Comparison of ENCODE assay signal across 33 cellular contexts in genomic region chr1:174150499-174150898, GRCh38. TPM values are rescaled to one million over a fixed set of nuclear protein-coding genes. Genes with fewer than 3 reads are reported as not detected.
DNase-seq lines count a peak whose midpoint lies in the region; ATAC-seq, FAIRE-seq and TF ChIP-seq lines count a peak whose summit lies in the region.
"Had no signal": no experiment of that assay in that cellular context is flagged by ENCODE, and none has a peak within 500 bp of the region (broad histone marks: within the 10 kb centered on the region; RNA-seq: fewer than 3 reads in every experiment).

No MANE protein-coding gene starts in this region.

- no peak overlapping the region for H2BK20ac ChIP-seq in H1 (ENCODE audit: low read length)

- no peak overlapping the region for H3K14ac ChIP-seq in H1 (ENCODE audit: insufficient read length)

- H3K9me3 ChIP-seq in HepG2 (ENCODE audit: low read length): no peaks in the 10 kb centered on the region
- H3K9me3 ChIP-seq in right lobe of liver: no peaks in the 10 kb centered on the region
- 0 out of 2 replicates have a peak, but pooled peaks cover 2% of the 10 kb centered on the region for H3K9me3 ChIP-seq in K562 (replicated peaks; ENCODE audit: control insufficient read depth, insufficient read depth, low read depth, low read length)
- peaks cover 0 to 2% of the 10 kb centered on the region in 2 experiments; a peak in 1 of 4 replicates for H3K9me3 ChIP-seq in H1 (ENCODE audit: insufficient read depth in 2 of 2, low read depth in 1 of 2, low read length in 1 of 2)
- H3K9me3 ChIP-seq: BE2C, Caco-2 had no signal

- H2BK12ac ChIP-seq in H1 (ENCODE audit: low read depth, low read length): no peak overlapping the region

- H3K36me3 ChIP-seq in HepG2 (replicated peaks in 1 of 2; ENCODE audit: control insufficient read depth in 1 of 2, insufficient read depth in 2 of 2, low read length in 2 of 2): no peaks in the 10 kb centered on the region
- H3K36me3 ChIP-seq in right lobe of liver: no peaks in the 10 kb centered on the region
- H3K36me3 ChIP-seq in K562 (ENCODE audit: control insufficient read depth, insufficient read depth, low read length): no peaks in the 10 kb centered on the region
- H3K36me3 ChIP-seq in H1 (ENCODE audit: control insufficient read depth in 2 of 4, insufficient read depth in 4 of 4, low read length in 3 of 4): no peaks in the 10 kb centered on the region
- H3K36me3 ChIP-seq: BE2C; BLaER1; BLaER1 treated with 17β-estradiol and CSF1 and Interleukin-3, amounts not matched to agents 10 nM and 100 nM had no signal

- no peak overlapping the region for H2AK5ac ChIP-seq in H1 (ENCODE audit: low read depth, low read length)

- no peaks in the 10 kb centered on the region for H3K9me1 ChIP-seq in K562 (ENCODE audit: control insufficient read depth, insufficient read depth, low read length)

- H4K91ac ChIP-seq in H1 (replicated peaks; ENCODE audit: insufficient read length, low read length): no peak overlapping the region

- TF ChIP-seq EP300 in HepG2 (IDR thresholded peaks at IDR 0.05; ENCODE audit: low read depth in 2 of 2, low read length in 2 of 2): no peak
- no peak for TF ChIP-seq EP300 in HepG2 (CRISPR knock-in tag; IDR thresholded peaks at IDR 0.05; ENCODE audit: borderline replicate concordance)
- no peak for TF ChIP-seq EP300 in K562 (IDR thresholded peaks at IDR 0.05; ENCODE audit: low read length)
- no peak for TF ChIP-seq EP300 in H1 (IDR thresholded peaks at IDR 0.05; ENCODE audit: borderline replicate concordance in 1 of 2, low read depth in 2 of 2, low read length in 2 of 2)

- H2BK5ac ChIP-seq in H1 (ENCODE audit: low read depth, low read length): no peak overlapping the region

- no peak overlapping the region for H2BK120ac ChIP-seq in H1 (replicated peaks; ENCODE audit: low read depth, low read length)

- H3K27ac ChIP-seq in HepG2 (ENCODE audit: extremely low read length, insufficient read depth, low read length) (no peak overlapping the region), right lobe of liver (no peak overlapping the region), K562 (ENCODE audit: extremely low read depth, low read depth, low read length) (no peak overlapping the region), H1 (ENCODE audit: low read depth, low read length) (no peak overlapping the region)
- H3K27ac ChIP-seq: 22Rv1; A549; BLaER1; BLaER1 treated with 17β-estradiol and CSF1 and Interleukin-3, amounts not matched to agents 10 nM and 100 nM; C4-2B had no signal

- H2BK15ac ChIP-seq in H1 (ENCODE audit: low read length): no peak overlapping the region

- POLR2A ChIA-PET in HepG2 (lab: Yijun Ruan, JAX) (no interaction called here), K562 (lab: Yijun Ruan, JAX) (interaction anchor here (0.6 to 1.2 kb wide), 4 partner anchors 9 to 55 kb away, joined by 3 to 6 read pairs (median 3); partner anchors contain the start of gene RABGAP1L), H1 (lab: Charles Lee; ENCODE audit: partially characterized antibody) (no interaction called here)

- H3K79me2 ChIP-seq in HepG2 (ENCODE audit: insufficient read depth, low read length) (no peaks in the 10 kb centered on the region), K562 (ENCODE audit: control insufficient read depth, insufficient read depth, low read length) (no peaks in the 10 kb centered on the region), H1 (ENCODE audit: control insufficient read depth in 1 of 2, insufficient read depth in 2 of 2, low read length in 2 of 2) (no peaks in the 10 kb centered on the region)

- H4K5ac ChIP-seq in H1 (ENCODE audit: insufficient read length, low read depth, low read length): no peak overlapping the region

- no peak overlapping the region for H3K4me3 ChIP-seq in HepG2 (replicated peaks in 1 of 3; ENCODE audit: insufficient read depth in 1 of 3, low read depth in 2 of 3, low read length in 3 of 3)
- no peak overlapping the region for H3K4me3 ChIP-seq in right lobe of liver
- no peak overlapping the region for H3K4me3 ChIP-seq in K562
- H3K4me3 ChIP-seq in H1 (ENCODE audit: extremely low read depth in 1 of 4, insufficient read depth in 2 of 4, low read depth in 3 of 4, low read length in 4 of 4): no peak overlapping the region
- H3K4me3 ChIP-seq: A549; BLaER1; BLaER1 treated with 17β-estradiol and CSF1 and Interleukin-3, amounts not matched to agents 10 nM and 100 nM had no signal

- DNase-seq in HepG2 (ENCODE audit: low spot score) (no peak), right lobe of liver (no peak), K562 (ENCODE audit: extremely low read depth in 1 of 4, low spot score in 3 of 4) (no peak), H1 (ENCODE audit: low read depth in 1 of 2, low spot score in 2 of 2) (no peak), GM19240 (ENCODE audit: insufficient read length, low spot score) (no peak), AG08395 (ENCODE audit: low spot score) (no peak)
- DNase-seq: 8988T; ACHN; AML-193; BE2C; C1 segment of cervical spinal cord; Caco-2; Calu3; CD4-positive, alpha-beta memory T cell; CD4-positive, alpha-beta T cell; CD4-positive, CD25-positive, alpha-beta regulatory T cell; CD8-positive, alpha-beta memory T cell; CD8-positive, alpha-beta T cell; COR-L47; DMS 273 treated with DMSO at 0.1 percent for 48 hours; DMS153; DMS53; DMS79; DMS79 treated with DMSO at 0.1 percent for 48 hours; DND-41; EL had no signal

- H3K4me1 ChIP-seq in HepG2 (ENCODE audit: insufficient read depth, low read length) (no peaks in the 10 kb centered on the region), right lobe of liver (no peaks in the 10 kb centered on the region), K562 (replicated peaks in 1 of 2; ENCODE audit: control insufficient read depth in 2 of 2, insufficient read depth in 2 of 2, low read length in 2 of 2) (peaks cover 8 to 13% of the 10 kb centered on the region in 2 experiments; a peak in 3 of 5 replicates), H1 (replicated peaks in 1 of 4; ENCODE audit: control insufficient read depth in 3 of 4, insufficient read depth in 4 of 4, low read length in 3 of 4) (no peaks in the 10 kb centered on the region)
- H3K4me1 ChIP-seq: BE2C, Caco-2 had no signal

- TF ChIP-seq POLR2A in HepG2 (IDR thresholded peaks at IDR 0.05; ENCODE audit: insufficient read depth in 1 of 2, low read depth in 2 of 2, low read length in 2 of 2): no peak
- no peak for TF ChIP-seq POLR2A in right lobe of liver (IDR thresholded peaks at IDR 0.05)
- TF ChIP-seq POLR2A in K562 (conservative IDR thresholded peaks at IDR 0.05): no peak
- no peak for TF ChIP-seq POLR2A in H1 (IDR thresholded peaks at IDR 0.05; ENCODE audit: control extremely low read depth in 1 of 2, low read depth in 2 of 2, low read length in 2 of 2)

- H3K79me1 ChIP-seq in H1 (ENCODE audit: low read depth, low read length): no peaks in the 10 kb centered on the region

- no peak overlapping the region for H3K23ac ChIP-seq in H1 (ENCODE audit: insufficient read length)

- in situ Hi-C loops in HepG2 (cut with HindIII; ENCODE audit: extremely low pct_ligation_motif_present, low pct_unique_long_range_greater_than_20kb) (no loop called here), K562 (cut with MboI) (no loop called here)

- H4K20me1 ChIP-seq in HepG2 (ENCODE audit: insufficient read depth, low read length) (no peaks in the 10 kb centered on the region), K562 (replicated peaks; ENCODE audit: control insufficient read depth, insufficient read depth, low read length) (no peaks in the 10 kb centered on the region), H1 (replicated peaks in 1 of 2; ENCODE audit: control insufficient read depth in 1 of 2, insufficient read depth in 2 of 2, low read length in 2 of 2) (no peaks in the 10 kb centered on the region)
- H4K20me1 ChIP-seq: BLaER1; BLaER1 treated with 17β-estradiol and CSF1 and Interleukin-3, amounts not matched to agents 10 nM and 100 nM had no signal

- no peak for TF ChIP-seq RAD21 in HepG2 (CRISPR knock-in tag; IDR thresholded peaks at IDR 0.05)
- no peak for TF ChIP-seq RAD21 in K562 (CRISPR knock-in tag; conservative IDR thresholded peaks at IDR 0.05 in 1 of 2, IDR thresholded peaks at IDR 0.05 in 1 of 2)
- TF ChIP-seq RAD21 in H1 (IDR thresholded peaks at IDR 0.05 in 1 of 2, conservative IDR thresholded peaks at IDR 0.05 in 1 of 2; ENCODE audit: low read depth in 2 of 2, low read length in 2 of 2): no peak

- H3K23me2 ChIP-seq in H1 (ENCODE audit: low read depth, low read length): no peaks in the 10 kb centered on the region; the same call in 1 of the 2 replicates

- H3K9ac ChIP-seq in HepG2 (ENCODE audit: insufficient read depth, low read depth, low read length): no peak overlapping the region
- no peak overlapping the region for H3K9ac ChIP-seq in K562 (ENCODE audit: insufficient read depth in 1 of 2, low read depth in 2 of 2, low read length in 2 of 2)
- no peak overlapping the region for H3K9ac ChIP-seq in H1 (replicated peaks in 1 of 4; ENCODE audit: extremely low read depth in 1 of 4, low read depth in 3 of 4, low read length in 3 of 4)
- H3K9ac ChIP-seq: BLaER1; BLaER1 treated with 17β-estradiol and CSF1 and Interleukin-3, amounts not matched to agents 10 nM and 100 nM had no signal

- TF ChIP-seq CTCF in HepG2 (CRISPR knock-in tag; IDR thresholded peaks at IDR 0.05) (no peak), right lobe of liver (IDR thresholded peaks at IDR 0.05) (no peak), K562 (IDR thresholded peaks at IDR 0.05 in 2 of 3, conservative IDR thresholded peaks at IDR 0.05 in 1 of 3; ENCODE audit: insufficient read depth in 2 of 3, low read depth in 1 of 3, low read length in 3 of 3) (no peak), H1 (IDR thresholded peaks at IDR 0.05; ENCODE audit: control extremely low read depth in 1 of 3, insufficient read depth in 1 of 3, low read depth in 1 of 3, low read length in 3 of 3) (no peak)

- H2AFZ ChIP-seq in HepG2 (ENCODE audit: low read length): no peak overlapping the region
- H2AFZ ChIP-seq in K562 (ENCODE audit: low read depth, low read length): no peak overlapping the region
- no peak overlapping the region for H2AFZ ChIP-seq in H1 (ENCODE audit: low read length)

- H3K18ac ChIP-seq in H1 (ENCODE audit: extremely low read depth, low read length): no peak overlapping the region

- FAIRE-seq in HepG2 (lab: Jason Lieb, UNC) (no peak), K562 (lab: Jason Lieb, UNC) (no peak), H1 (lab: Jason Lieb, UNC) (no peak)
- FAIRE-seq: A204.1, A549, D721Med had no signal

- H3K27me3 ChIP-seq in HepG2 (ENCODE audit: control insufficient read depth in 1 of 2, insufficient read depth in 2 of 2, low read length in 2 of 2) (no peaks in the 10 kb centered on the region), right lobe of liver (no peaks in the 10 kb centered on the region), K562 (ENCODE audit: control insufficient read depth in 2 of 2, insufficient read depth in 2 of 2, low read length in 2 of 2) (no peaks in the 10 kb centered on the region), H1 (replicated peaks in 1 of 4; ENCODE audit: control insufficient read depth in 3 of 4, extremely low read depth in 1 of 4, insufficient read depth in 3 of 4, low read length in 3 of 4) (no peaks in the 10 kb centered on the region)
- H3K27me3 ChIP-seq: BLaER1; BLaER1 treated with 17β-estradiol and CSF1 and Interleukin-3, amounts not matched to agents 10 nM and 100 nM had no signal

- WGBS in HepG2 (ENCODE audit: low lambda C conversion rate): 87% methylated on average over 2 of the region's 2 CpGs
- WGBS in right lobe of liver (ENCODE audit: insufficient coverage, low coverage, low lambda C conversion rate, missing lambda C conversion rate): no CpG with 5 or more reads among the region's 2 CpGs
- WGBS in K562 (ENCODE audit: insufficient coverage, low coverage, missing lambda C conversion rate): 69% methylated on average over 2 of the region's 2 CpGs
- 88% methylated on average over 2 of the region's 2 CpGs; no CpG with 5 or more reads in 1 of the 2 experiments for WGBS in H1 (ENCODE audit: extremely low coverage in 1 of 2, insufficient coverage in 1 of 2, insufficient read length in 1 of 2, insufficient replicate concordance in 2 of 2, low coverage in 1 of 2, low lambda C conversion rate in 2 of 2, missing lambda C conversion rate in 1 of 2), 2 experiments

- H3K56ac ChIP-seq in H1 (replicated peaks; ENCODE audit: insufficient read length, low read depth, low read length): no peak overlapping the region

- BruUV-seq in HepG2 (replicated peaks; lab: Mats Ljungman, UMichigan): no TSS peak
- BruUV-seq in K562 (replicated peaks; lab: Mats Ljungman, UMichigan): no TSS peak

- ATAC-seq in HepG2: no peak
- no peak for ATAC-seq in right lobe of liver
- no peak for ATAC-seq in K562
- ATAC-seq: A549; CD8-positive, alpha-beta T cell had no signal

- peak overlapping the region; percentile 14; the same call in 1 of the 2 replicates for H4K8ac ChIP-seq in H1 (ENCODE audit: extremely low read depth, insufficient read depth, low read length)

- H3K4me2 ChIP-seq in HepG2 (ENCODE audit: low read depth, low read length) (no peak overlapping the region), K562 (ENCODE audit: insufficient read depth, low read length) (no peak overlapping the region), H1 (ENCODE audit: insufficient read depth in 1 of 2, low read depth in 2 of 2, low read length in 2 of 2) (no peak overlapping the region)
- H3K4me2 ChIP-seq: A549; BLaER1; BLaER1 treated with 17β-estradiol and CSF1 and Interleukin-3, amounts not matched to agents 10 nM and 100 nM had no signal

- H3K4ac ChIP-seq in H1 (replicated peaks; ENCODE audit: insufficient read length, low read depth, low read length): no peak overlapping the region

- CTCF ChIA-PET in HepG2 (lab: Yijun Ruan, JAX; ENCODE audit: low intra/inter-chr PET ratio, low total read pairs) (no interaction called here), K562 (lab: Yijun Ruan, JAX; ENCODE audit: low intra/inter-chr PET ratio) (no interaction called here), H1 (lab: Charles Lee; ENCODE audit: partially characterized antibody) (interaction anchor here (1.9 kb wide), 1 partner anchor 36 kb away, joined by 4 read pairs; no protein-coding TSS in a partner anchor)

- intact Hi-C loops in HepG2 (cut with micrococcal nuclease; ENCODE audit: unreplicated experiment) (loop anchor here (10.0 kb wide), 1 partner anchor 126 kb away; the partner anchor contains the start of gene RC3H1), right lobe of liver (cut with DNase I) (no loop called here), K562 (cut with micrococcal nuclease) (no loop called here)

RNA-seq across cellular contexts. Expression of gene RABGAP1L, which starts 8.8 kb away (rescaled TPM):
- total RNA-seq in HepG2 (2016; rRNA removed; fragmentation: Illumina TruSeq; extraction: Trizol) (22.6 and 27.8 TPM in 2 replicates), right lobe of liver (10 to 100 TPM; 11.7 to 23.1 (median 18.5) TPM), K562 (2014; rRNA removed) (26.5 and 27.8 TPM in 2 replicates), K562 (2014; rRNA removed; fragmentation: Illumina TruSeq; extraction: Trizol) (44.9 and 49.7 TPM in 2 replicates), K562 (2015; rRNA removed; fragmentation: Illumina TruSeq; extraction: Trizol) (39.1 and 40.9 TPM in 2 replicates), K562 (2021) (29.9 and 32.2 TPM in 2 replicates)
- total RNA-seq in HepG2 (2016; cell fraction: cytosol; rRNA removed; fragmentation: Illumina TruSeq; extraction: Trizol; ENCODE audit: low read depth): 8.0 and 9.8 TPM in 2 replicates
- 22.4 and 27.7 TPM in 2 replicates for total RNA-seq in HepG2 (2016; cell fraction: insoluble cytoplasmic fraction; rRNA removed; fragmentation: Illumina TruSeq; extraction: Trizol)
- 6.6 and 7.1 TPM in 2 replicates for total RNA-seq in HepG2 (2016; cell fraction: membrane; rRNA removed; fragmentation: Illumina TruSeq; extraction: Trizol)
- 52.5 and 56.6 TPM in 2 replicates for total RNA-seq in HepG2 (2016; cell fraction: nucleus; rRNA removed; fragmentation: Illumina TruSeq; extraction: Trizol)
- polyA plus RNA-seq in HepG2 (2011; rRNA removed) (7.0 and 7.9 TPM in 2 replicates), K562 (2011; rRNA removed) (23.8 and 26.7 TPM in 2 replicates), K562 (2014; fragmentation: Illumina TruSeq; extraction: Trizol) (21.6 and 25.6 TPM in 2 replicates), K562 (2014; fragmentation: Nextera tagmentation; extraction: Ambion mirVana) (10 to 100 TPM; 16.5 to 19.0 TPM), K562 (2014; rRNA removed) (18.7 and 24.1 TPM in 2 replicates), H1 (2011; rRNA removed) (20.8 and 33.3 TPM in 2 replicates)
- polyA plus RNA-seq in HepG2 (2011; cell fraction: cytosol; rRNA removed): 3.6 and 6.8 TPM in 2 replicates
- polyA plus RNA-seq in HepG2 (2011; cell fraction: nucleus; rRNA removed): 6.0 and 8.0 TPM in 2 replicates
- polyA plus RNA-seq in HepG2 (2012): 6.0 and 8.6 TPM in 2 replicates
- polyA plus RNA-seq in HepG2 (2016; cell fraction: cytosol; fragmentation: Illumina TruSeq; extraction: Trizol; ENCODE audit: low read depth): 0.60 and 0.68 TPM in 2 replicates
- 12.1 and 13.5 TPM in 2 replicates for polyA plus RNA-seq in HepG2 (2016; cell fraction: insoluble cytoplasmic fraction; fragmentation: Illumina TruSeq; extraction: Trizol; ENCODE audit: low read depth)
- polyA plus RNA-seq in HepG2 (2016; cell fraction: membrane; fragmentation: Illumina TruSeq; extraction: Trizol; ENCODE audit: low read depth): 0.87 and 1.3 TPM in 2 replicates
- 10.1 and 10.5 TPM in 2 replicates for polyA plus RNA-seq in HepG2 (2016; cell fraction: nucleus; fragmentation: Illumina TruSeq; extraction: Trizol; ENCODE audit: insufficient read depth, low read depth)
- 21.9 and 40.8 TPM in 2 replicates for polyA minus RNA-seq in HepG2 (2011; rRNA and poly(A)+ RNA removed; ENCODE audit: low replicate concordance)
- polyA minus RNA-seq in HepG2 (2011; cell fraction: cytosol; rRNA and poly(A)+ RNA removed): 14.2 and 22.6 TPM in 2 replicates
- 114 and 137 TPM in 2 replicates for polyA minus RNA-seq in HepG2 (2011; cell fraction: nucleus; rRNA and poly(A)+ RNA removed)
- 89.1 and 291 TPM in 2 replicates for total RNA-seq in K562 (2011; cell fraction: chromatin; rRNA removed; ENCODE audit: low replicate concordance)
- total RNA-seq in K562 (2011; cell fraction: nucleolus; rRNA removed): 36.2 and 52.6 TPM in 2 replicates
- 84.4 and 92.0 TPM in 2 replicates for total RNA-seq in K562 (2011; cell fraction: nucleoplasm; rRNA removed)
- 9.7 and 12.2 TPM in 2 replicates for polyA plus RNA-seq in K562 (2011; cell fraction: cytosol; rRNA removed)
- polyA plus RNA-seq in K562 (2011; cell fraction: nucleus; rRNA removed): 22.1 and 29.9 TPM in 2 replicates
- polyA plus RNA-seq in K562 (2012): 20.8 and 24.8 TPM in 2 replicates
- polyA minus RNA-seq in K562 (2011; rRNA and poly(A)+ RNA removed): 106 and 144 TPM in 2 replicates
- polyA minus RNA-seq in K562 (2011; cell fraction: cytosol; rRNA and poly(A)+ RNA removed): 15.3 and 20.0 TPM in 2 replicates
- polyA minus RNA-seq in K562 (2011; cell fraction: nucleus; rRNA and poly(A)+ RNA removed): 85.5 and 157 TPM in 2 replicates
- 156 and 166 TPM in 2 replicates for total RNA-seq in H1 (2021; fragmentation: NEBNext Ultra II Directional; extraction: Animal tissue kit (Norgen Biotek cat#: 25700))
- 44.2 TPM for polyA plus RNA-seq in H1 (2011; cell fraction: cytosol; rRNA removed)
- 20.3 TPM for polyA plus RNA-seq in H1 (2011; cell fraction: nucleus; rRNA removed)
- 75.5 to 92.5 TPM (median 87.1 TPM) in 4 replicates for polyA plus RNA-seq in H1 (2012, experiment 1 of 2)
- polyA plus RNA-seq in H1 (2012, experiment 2 of 2): 8.1 TPM
- 42.4 TPM for polyA plus RNA-seq in H1 (2013, experiment 1 of 2)
- polyA plus RNA-seq in H1 (2013, experiment 2 of 2): 38.9 TPM
- 142 and 144 TPM in 2 replicates for polyA minus RNA-seq in H1 (2011; rRNA and poly(A)+ RNA removed)
- 62.2 TPM for polyA minus RNA-seq in H1 (2011; cell fraction: cytosol; rRNA and poly(A)+ RNA removed)
- 131 TPM for polyA minus RNA-seq in H1 (2011; cell fraction: nucleus; rRNA and poly(A)+ RNA removed)

Comparison
In these comparisons a context has a peak if more than half of its experiments do, and no peak if none do; other contexts are left out.
1. Of the 241 proteins assayed by ChIP-seq in both HepG2 and K562: peak only in HepG2: none; only in K562: JUNB and ZBTB33; in both: ZNF121; in neither: 238.